In genomic region chr21:21003701-21004100, GRCh38 we compare ENCODE assay signal across 8 cellular contexts. TPM values are rescaled to one million over a fixed set of nuclear protein-coding genes. Genes with fewer than 3 reads are reported as not detected.
DNase-seq lines count a peak whose midpoint lies in the region; ATAC-seq, FAIRE-seq and TF ChIP-seq lines count a peak whose summit lies in the region.

No MANE protein-coding gene starts in this region.

- no peak for TF ChIP-seq POLR2A in K562 (conservative IDR thresholded peaks at IDR 0.05)

- H3K4me1 ChIP-seq in K562 (replicated peaks in 1 of 2; ENCODE audit: control insufficient read depth in 2 of 2, insufficient read depth in 2 of 2, low read length in 2 of 2) = no peaks in the 10 kb centered on the region
- H3K4me1 ChIP-seq in pancreas = peaks cover 0 to 4% (median 0%) of the 10 kb centered on the region in 3 donors

- H3K36me3 Mint-ChIP-seq in progenitor cell of endocrine pancreas (ENCODE audit: insufficient read depth) (no peaks in the 10 kb centered on the region), natural killer cell (no peaks in the 10 kb centered on the region)

- no peak overlapping the region for H2AFZ ChIP-seq in K562 (ENCODE audit: low read depth, low read length)

- H3K9me1 ChIP-seq in K562 (ENCODE audit: control insufficient read depth, insufficient read depth, low read length) = no peaks in the 10 kb centered on the region

- TF ChIP-seq EP300 in K562 (IDR thresholded peaks at IDR 0.05; ENCODE audit: low read length) = no peak

- H3K27me3 Mint-ChIP-seq in progenitor cell of endocrine pancreas (peaks cover 30% of the 10 kb centered on the region), natural killer cell (ENCODE audit: low read depth in 2 of 2) (peaks cover 0 to 4% of the 10 kb centered on the region in 2 donors)

- no peak overlapping the region for H3K9ac ChIP-seq in K562 (ENCODE audit: insufficient read depth in 1 of 2, low read depth in 2 of 2, low read length in 2 of 2)

- H3K27me3 ChIP-seq in K562 (ENCODE audit: control insufficient read depth in 2 of 2, insufficient read depth in 2 of 2, low read length in 2 of 2) (no peaks in the 10 kb centered on the region), pancreas (peaks cover 0 to 4% (median 2%) of the 10 kb centered on the region in 4 donors)

- DNase-seq in NCI-H526 (lab: John Stamatoyannopoulos, UW) (peak; percentile 10 to 23), NCI-H526 treated with DMSO at 0.1 percent for 48 hours (lab: John Stamatoyannopoulos, UW) (no peak), NCI-H2196 treated with DMSO at 0.1 percent for 48 hours (lab: John Stamatoyannopoulos, UW; ENCODE audit: unreplicated experiment) (peak; percentile 11), K562 (ENCODE audit: extremely low read depth in 1 of 4, low spot score in 3 of 4) (peak; percentile 31 to 64 (median 50)), progenitor cell of endocrine pancreas (ENCODE audit: low spot score, unreplicated experiment) (no peak), pancreas (no peak), natural killer cell (no peak)

- intact Hi-C loops in K562 (cut with micrococcal nuclease) = loop anchor here (1.0 to 5.0 kb wide), 4 partner anchors 99 to 1789 kb away; no protein-coding TSS in a partner anchor
- intact Hi-C loops in pancreas (cut with DNase I) = no loop called here
- intact Hi-C loops in natural killer cell (cut with micrococcal nuclease) = no loop called here

- in situ Hi-C loops in K562 (cut with MboI) = loop anchor here (10.0 to 25.0 kb wide), 4 partner anchors 101 to 1784 kb away; no protein-coding TSS in a partner anchor

- BruUV-seq in K562 (replicated peaks; lab: Mats Ljungman, UMichigan) = no TSS peak

- H3K9me3 Mint-ChIP-seq in progenitor cell of endocrine pancreas (ENCODE audit: low read depth) (no peaks in the 10 kb centered on the region), natural killer cell (no peaks in the 10 kb centered on the region)

- CTCF ChIA-PET in K562 (lab: Yijun Ruan, JAX; ENCODE audit: low intra/inter-chr PET ratio) = interaction anchor here (1.2 to 2.3 kb wide), 4 partner anchors 98 to 1788 kb away, joined by 7 to 13 read pairs (median 9); no protein-coding TSS in a partner anchor

- ATAC-seq in K562 (peak; percentile 78), pancreas (no peak), GM18870 (IDR thresholded peaks at IDR 0.05; ENCODE audit: unreplicated experiment) (no peak), natural killer cell (no peak)

- no peak overlapping the region for H3K27ac Mint-ChIP-seq in progenitor cell of endocrine pancreas
- H3K27ac Mint-ChIP-seq in natural killer cell = no peak overlapping the region

- no peaks in the 10 kb centered on the region for H3K9me3 ChIP-seq in K562 (replicated peaks; ENCODE audit: control insufficient read depth, insufficient read depth, low read depth, low read length)
- no peaks in the 10 kb centered on the region for H3K9me3 ChIP-seq in pancreas

- H4K20me1 ChIP-seq in K562 (replicated peaks; ENCODE audit: control insufficient read depth, insufficient read depth, low read length) = no peaks in the 10 kb centered on the region

- H3K4me3 ChIP-seq in K562 = no peak overlapping the region
- H3K4me3 ChIP-seq in pancreas = no peak overlapping the region

- 4% methylated on average over 4 of the region's 4 CpGs for WGBS in K562 (ENCODE audit: insufficient coverage, low coverage, missing lambda C conversion rate)
- WGBS in pancreas, 2 donors = 30 to 41% methylated on average over 4 of the region's 4 CpGs

- no peak overlapping the region for H3K4me3 Mint-ChIP-seq in progenitor cell of endocrine pancreas (ENCODE audit: low read depth)
- no peak overlapping the region for H3K4me3 Mint-ChIP-seq in natural killer cell

- H3K4me1 Mint-ChIP-seq in progenitor cell of endocrine pancreas (ENCODE audit: low read depth) (no peaks in the 10 kb centered on the region), natural killer cell (peaks cover 4 to 5% of the 10 kb centered on the region in 2 donors)

- H3K27ac ChIP-seq in K562 (ENCODE audit: extremely low read depth, low read depth, low read length) = no peak overlapping the region
- no peak overlapping the region for H3K27ac ChIP-seq in pancreas

- no peak overlapping the region for H3K4me2 ChIP-seq in K562 (ENCODE audit: insufficient read depth, low read length)

- peak; percentile 69 to 99 (median 98) for TF ChIP-seq CTCF in K562 (IDR thresholded peaks at IDR 0.05 in 2 of 3, conservative IDR thresholded peaks at IDR 0.05 in 1 of 3; ENCODE audit: insufficient read depth in 2 of 3, low read depth in 1 of 3, low read length in 3 of 3)
- peak; percentile 44 for TF ChIP-seq CTCF in progenitor cell of endocrine pancreas (IDR thresholded peaks at IDR 0.05; ENCODE audit: unreplicated experiment)
- no peak for TF ChIP-seq CTCF in pancreas (IDR thresholded peaks at IDR 0.05)
- TF ChIP-seq CTCF in natural killer cell (IDR thresholded peaks at IDR 0.05) = no peak

- POLR2A ChIA-PET in K562 (lab: Yijun Ruan, JAX) = interaction anchor here (1.2 kb wide), 1 partner anchor 11 kb away, joined by 4 read pairs; no protein-coding TSS in a partner anchor

- peak; percentile 72 to 83 for TF ChIP-seq RAD21 in K562 (CRISPR knock-in tag; conservative IDR thresholded peaks at IDR 0.05 in 1 of 2, IDR thresholded peaks at IDR 0.05 in 1 of 2)

- H3K79me2 ChIP-seq in K562 (ENCODE audit: control insufficient read depth, insufficient read depth, low read length) = no peaks in the 10 kb centered on the region

- FAIRE-seq in K562 (lab: Jason Lieb, UNC) (peak; percentile 67), pancreas (lab: Jason Lieb, UNC) (no peak)

- H3K36me3 ChIP-seq in K562 (ENCODE audit: control insufficient read depth, insufficient read depth, low read length) = no peaks in the 10 kb centered on the region
- H3K36me3 ChIP-seq in pancreas = no peaks in the 10 kb centered on the region

TF ChIP-seq in K562, 482 proteins besides CTCF, POLR2A, EP300 and RAD21 (continues in another document):
- TF ChIP-seq CHAMP1 (IDR thresholded peaks at IDR 0.05) (0 out of 2 replicates have a peak, but pooled peaks have one; percentile 25), ATF4 (CRISPR knock-in tag; IDR thresholded peaks at IDR 0.05) (0 out of 2 replicates have a peak, but pooled peaks have one; percentile 29), ZNF384 (IDR thresholded peaks at IDR 0.05; ENCODE audit: low read depth, low read length) (peak; percentile 73; the same call in 1 of the 2 replicates), ADNP (tag; IDR thresholded peaks at IDR 0.05) (peak; percentile 96), ZNF24 (IDR thresholded peaks at IDR 0.05) (peak; percentile 59; the same call in 1 of the 2 replicates), CHD4 (IDR thresholded peaks at IDR 0.05; ENCODE audit: insufficient read depth, insufficient replicate concordance, low read depth, low read length, poor library complexity, severe bottlenecking) (peak; percentile 96), ATF1 (CRISPR knock-in tag; IDR thresholded peaks at IDR 0.05) (no peak), ATF1 (tag; IDR thresholded peaks at IDR 0.05) (peak; percentile 45), ATF7 (IDR thresholded peaks at IDR 0.05) (peak; percentile 37; the same call in 1 of the 2 replicates), ARID2 (IDR thresholded peaks at IDR 0.05) (peak; percentile 44; the same call in 1 of the 2 replicates)

RNA-seq across cellular contexts. Expression of gene NCAM2, which starts 5.5 kb away (rescaled TPM):
- 51.1 and 253 TPM in 2 replicates for total RNA-seq in K562 (2011; cell fraction: chromatin; rRNA removed; ENCODE audit: low replicate concordance)
- 8.7 and 12.8 TPM in 2 replicates for total RNA-seq in K562 (2011; cell fraction: nucleolus; rRNA removed)
- total RNA-seq in K562 (2011; cell fraction: nucleoplasm; rRNA removed) = 22.4 and 25.6 TPM in 2 replicates
- total RNA-seq in K562 (2014; rRNA removed) (14.8 and 15.9 TPM in 2 replicates), K562 (2014; rRNA removed; fragmentation: Illumina TruSeq; extraction: Trizol) (51.2 and 82.9 TPM in 2 replicates), K562 (2015; rRNA removed; fragmentation: Illumina TruSeq; extraction: Trizol) (24.2 and 27.8 TPM in 2 replicates), K562 (2021) (52.8 and 54.5 TPM in 2 replicates), progenitor cell of endocrine pancreas (0.60 and 1.1 TPM in 2 replicates), pancreas (1 to 10 TPM in 1 of 6 donors, under 1 TPM in 5; 0.14 to 1.0 (median 0.37) TPM), natural killer cell (not detected)
- polyA plus RNA-seq in K562 (2011; rRNA removed) (41.5 and 58.2 TPM in 2 replicates), K562 (2014; fragmentation: Illumina TruSeq; extraction: Trizol) (19.3 and 22.7 TPM in 2 replicates), K562 (2014; fragmentation: Nextera tagmentation; extraction: Ambion mirVana) (10 to 100 TPM; 23.3 to 35.8 TPM), K562 (2014; rRNA removed) (11.1 and 14.0 TPM in 2 replicates), pancreas (under 1 TPM; under 0.01 to 0.28 TPM)
- polyA plus RNA-seq in K562 (2011; cell fraction: cytosol; rRNA removed) = 3.2 and 6.9 TPM in 2 replicates
- polyA plus RNA-seq in K562 (2011; cell fraction: nucleus; rRNA removed) = 23.3 and 35.2 TPM in 2 replicates
- 12.9 and 25.5 TPM in 2 replicates for polyA plus RNA-seq in K562 (2012)
- 187 and 244 TPM in 2 replicates for polyA minus RNA-seq in K562 (2011; rRNA and poly(A)+ RNA removed)
- 20.9 and 23.7 TPM in 2 replicates for polyA minus RNA-seq in K562 (2011; cell fraction: cytosol; rRNA and poly(A)+ RNA removed)
- polyA minus RNA-seq in K562 (2011; cell fraction: nucleus; rRNA and poly(A)+ RNA removed) = 31.2 and 65.5 TPM in 2 replicates

Comparison
In these comparisons a context has a peak if more than half of its experiments do, and no peak if none do; other contexts are left out.
1. DNase-seq: peak in NCI-H526 (2 of 2), NCI-H2196 treated with DMSO at 0.1 percent for 48 hours (single experiment) and K562 (4 of 4); none in NCI-H526 treated with DMSO at 0.1 percent for 48 hours (single experiment), progenitor cell of endocrine pancreas (single experiment), pancreas (0 of 6) and natural killer cell (single experiment).
2. CTCF ChIP-seq: peak in K562 (3 of 3) and progenitor cell of endocrine pancreas (single experiment); none in pancreas (0 of 4) and natural killer cell (single experiment).